Comparison of ENCODE assay signal across 1 cellular context in the genomic region with DNA sequence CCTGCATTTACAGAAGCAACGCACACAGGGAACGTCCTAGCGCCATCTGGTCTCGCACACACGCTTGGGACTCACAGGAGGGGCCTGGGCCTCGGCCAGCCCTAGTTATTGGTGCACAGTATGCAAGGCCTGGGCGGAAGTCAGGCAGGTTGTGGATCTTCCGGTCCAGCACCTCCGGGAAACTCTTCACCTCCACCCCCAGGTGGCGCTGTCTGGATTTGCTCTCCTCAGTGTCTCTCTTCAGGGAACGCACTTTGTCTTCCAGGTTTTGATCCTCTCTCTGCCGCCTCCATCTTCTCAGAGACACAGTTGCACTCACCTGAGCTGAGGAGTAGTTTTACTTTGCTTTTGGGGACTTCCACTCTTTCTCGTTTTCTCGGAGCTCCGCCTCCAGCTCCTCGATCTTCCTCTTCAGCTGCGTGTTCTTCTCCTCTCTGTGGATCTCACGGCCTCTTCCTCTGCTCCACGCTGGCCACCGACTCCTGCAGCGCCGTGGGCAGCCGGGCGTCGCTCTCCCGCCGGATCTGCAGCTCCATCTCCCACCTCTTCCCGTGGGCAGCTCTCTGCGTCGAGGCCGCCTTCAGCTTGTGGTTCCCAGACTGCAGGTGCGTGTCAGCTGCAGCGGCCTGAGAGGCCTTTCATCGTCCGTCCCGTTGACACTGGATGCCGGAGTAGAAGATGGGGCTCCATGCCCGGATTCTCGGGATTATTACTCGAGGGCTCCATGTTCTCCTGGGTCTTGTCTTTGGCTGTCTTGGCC.
A peak's percentile ranks its signal among the peaks of the same experiment; 100 is the strongest.
TF ChIP-seq lines count a peak whose summit lies in the region.

No MANE protein-coding gene starts in this region.

TF ChIP-seq in GM12878, 131 proteins besides CTCF, POLR2A, EP300 and RAD21 (continued from another document):
- TF ChIP-seq, protein P1, sequence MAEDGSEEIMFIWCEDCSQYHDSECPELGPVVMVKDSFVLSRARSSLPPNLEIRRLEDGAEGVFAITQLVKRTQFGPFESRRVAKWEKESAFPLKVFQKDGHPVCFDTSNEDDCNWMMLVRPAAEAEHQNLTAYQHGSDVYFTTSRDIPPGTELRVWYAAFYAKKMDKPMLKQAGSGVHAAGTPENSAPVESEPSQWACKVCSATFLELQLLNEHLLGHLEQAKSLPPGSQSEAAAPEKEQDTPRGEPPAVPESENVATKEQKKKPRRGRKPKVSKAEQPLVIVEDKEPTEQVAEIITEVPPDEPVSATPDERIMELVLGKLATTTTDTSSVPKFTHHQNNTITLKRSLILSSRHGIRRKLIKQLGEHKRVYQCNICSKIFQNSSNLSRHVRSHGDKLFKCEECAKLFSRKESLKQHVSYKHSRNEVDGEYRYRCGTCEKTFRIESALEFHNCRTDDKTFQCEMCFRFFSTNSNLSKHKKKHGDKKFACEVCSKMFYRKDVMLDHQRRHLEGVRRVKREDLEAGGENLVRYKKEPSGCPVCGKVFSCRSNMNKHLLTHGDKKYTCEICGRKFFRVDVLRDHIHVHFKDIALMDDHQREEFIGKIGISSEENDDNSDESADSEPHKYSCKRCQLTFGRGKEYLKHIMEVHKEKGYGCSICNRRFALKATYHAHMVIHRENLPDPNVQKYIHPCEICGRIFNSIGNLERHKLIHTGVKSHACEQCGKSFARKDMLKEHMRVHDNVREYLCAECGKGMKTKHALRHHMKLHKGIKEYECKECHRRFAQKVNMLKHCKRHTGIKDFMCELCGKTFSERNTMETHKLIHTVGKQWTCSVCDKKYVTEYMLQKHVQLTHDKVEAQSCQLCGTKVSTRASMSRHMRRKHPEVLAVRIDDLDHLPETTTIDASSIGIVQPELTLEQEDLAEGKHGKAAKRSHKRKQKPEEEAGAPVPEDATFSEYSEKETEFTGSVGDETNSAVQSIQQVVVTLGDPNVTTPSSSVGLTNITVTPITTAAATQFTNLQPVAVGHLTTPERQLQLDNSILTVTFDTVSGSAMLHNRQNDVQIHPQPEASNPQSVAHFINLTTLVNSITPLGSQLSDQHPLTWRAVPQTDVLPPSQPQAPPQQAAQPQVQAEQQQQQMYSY (CRISPR knock-in tag; IDR thresholded peaks at IDR 0.05) = no peak
- TF ChIP-seq GABPA (IDR thresholded peaks at IDR 0.05; ENCODE audit: low read depth) (peak; percentile 50; the same call in 1 of the 2 replicates), SMC3 (IDR thresholded peaks at IDR 0.05; ENCODE audit: borderline replicate concordance, low read length) (peak; percentile 49; the same call in 1 of the 2 replicates), YY1 (IDR thresholded peaks at IDR 0.05; ENCODE audit: low read depth, low read length) (0 out of 2 replicates have a peak, but pooled peaks have one; percentile 17), SMAD1 (IDR thresholded peaks at IDR 0.05; ENCODE audit: low read depth, partially characterized antibody) (no peak)
